In genomic region chr1:30964706-30965105, GRCh38 we compare ENCODE assay signal across 30 cellular contexts. TPM values are rescaled to one million over a fixed set of nuclear protein-coding genes. Genes with fewer than 3 reads are reported as not detected.
DNase-seq lines count a peak whose midpoint lies in the region; ATAC-seq and TF ChIP-seq lines count a peak whose summit lies in the region.
"Had no signal": no experiment of that assay in that cellular context is flagged by ENCODE, and none has a peak within 500 bp of the region (broad histone marks: within the 10 kb centered on the region; RNA-seq: fewer than 3 reads in every experiment).

No MANE protein-coding gene starts in this region.

- 28 to 42% (median 38%) methylated on average over 7 of the region's 7 CpGs for WGBS in heart left ventricle, 4 donors
- 52% methylated on average over 7 of the region's 7 CpGs for WGBS in prostate gland

- H3K27me3 Mint-ChIP-seq in osteocyte (ENCODE audit: unreplicated experiment): no peaks in the 10 kb centered on the region
- H3K27me3 Mint-ChIP-seq in Calu3 (ENCODE audit: unreplicated experiment): no peaks in the 10 kb centered on the region
- H3K27me3 Mint-ChIP-seq: IgD-negative memory B cell, naive B cell, T-helper 17 cell had no signal

- no peaks in the 10 kb centered on the region for H3K27me3 ChIP-seq in Panc1 (ENCODE audit: control insufficient read depth, insufficient read depth, low read length)
- no peaks in the 10 kb centered on the region for H3K27me3 ChIP-seq in heart left ventricle
- no peaks in the 10 kb centered on the region for H3K27me3 ChIP-seq in prostate gland (replicated peaks; ENCODE audit: insufficient read depth)
- H3K27me3 ChIP-seq: esophagus muscularis mucosa, pancreas had no signal

- peaks cover 11% of the 10 kb centered on the region for H3K4me1 ChIP-seq in Panc1 (ENCODE audit: control insufficient read depth, insufficient read depth, low read length)
- peaks cover 9 to 74% (median 34%) of the 10 kb centered on the region in 12 donors for H3K4me1 ChIP-seq in heart left ventricle
- no peaks in the 10 kb centered on the region for H3K4me1 ChIP-seq in prostate gland (replicated peaks)
- H3K4me1 ChIP-seq: HAP-1 had no signal

- no peak overlapping the region for H3K27ac ChIP-seq in Panc1 (ENCODE audit: low read length)
- peak overlapping the region; percentile 3 to 86 (median 62) for H3K27ac ChIP-seq in heart left ventricle
- no peak overlapping the region for H3K27ac ChIP-seq in prostate gland
- H3K27ac ChIP-seq: pancreas, PC-9, WERI-Rb-1 had no signal

- H3K9me3 Mint-ChIP-seq in osteocyte (ENCODE audit: unreplicated experiment): no peaks in the 10 kb centered on the region
- H3K9me3 Mint-ChIP-seq in Calu3 (ENCODE audit: low read depth, unreplicated experiment): no peaks in the 10 kb centered on the region
- H3K9me3 Mint-ChIP-seq: CD8-positive, alpha-beta T cell; IgD-negative memory B cell; naive B cell; stimulated activated effector memory CD8-positive, alpha-beta T cell treated with anti-CD3 and anti-CD28 coated beads, Interleukin-12 subunit alpha, Interleukin-12 subunit beta, amount 100 ng/mL, for 72 hours had no signal

- H3K36me3 ChIP-seq in Panc1 (ENCODE audit: control insufficient read depth, insufficient read depth, low read length) (peaks cover 61% of the 10 kb centered on the region), heart left ventricle (peaks cover 0 to 100% (median 78%) of the 10 kb centered on the region in 9 donors), prostate gland (peaks cover 0 to 6% of the 10 kb centered on the region in 2 donors)

- no peak overlapping the region for H3K4me3 Mint-ChIP-seq in osteocyte (ENCODE audit: unreplicated experiment)
- H3K4me3 Mint-ChIP-seq in Calu3 (ENCODE audit: low read depth, unreplicated experiment): no peak overlapping the region
- H3K4me3 Mint-ChIP-seq: CD8-positive, alpha-beta T cell; IgD-negative memory B cell; naive B cell; stimulated activated effector memory CD8-positive, alpha-beta T cell treated with anti-CD3 and anti-CD28 coated beads, Interleukin-12 subunit alpha, Interleukin-12 subunit beta, amount 100 ng/mL, for 72 hours; T-helper 17 cell had no signal

- POLR2A ChIA-PET in Panc1 (lab: Charles Lee): no interaction called here

- DNase-seq in Panc1 (ENCODE audit: low read depth, low spot score): no peak
- DNase-seq in amniotic epithelial cell (ENCODE audit: low read depth): peak; percentile 69
- DNase-seq in heart left ventricle: peak; percentile 43 to 71 (median 63)
- DNase-seq in osteocyte (ENCODE audit: extremely low spot score, unreplicated experiment): no peak
- DNase-seq in prostate gland (ENCODE audit: low spot score): no peak
- DNase-seq in pons (ENCODE audit: low spot score): no peak
- no peak for DNase-seq in occipital lobe (lab: John Stamatoyannopoulos, UW)
- DNase-seq in Calu3: no peak
- DNase-seq: activated CD4-positive, alpha-beta T cell treated with anti-CD3 and anti-CD28 coated beads, Interleukin-2, amount 50 U/mL, for 4 hours; activated CD8-positive, alpha-beta memory T cell treated with anti-CD3 and anti-CD28 coated beads, Interleukin-2, amount 50 U/mL, for 48 hours; activated gamma-delta T cell treated with Interleukin-2 at 50 U/mL for 16 hours; aorta; CD8-positive, alpha-beta T cell; DMS53; effector CD4-positive, alpha-beta T cell; GDM1; kidney glomerular epithelial cell; naive B cell; NCI-H2081 treated with DMSO at 0.1 percent for 48 hours; NCI-H510A; pancreas; PC-9; stimulated activated CD4-positive, alpha-beta T cell treated with anti-CD3 and anti-CD28 coated beads, Interleukin-1b, Interleukin-23, amount 100 ng/mL, for 48 hours; T-helper 17 cell; WERI-Rb-1 had no signal

- H3K4me3 ChIP-seq in Panc1 (ENCODE audit: low read depth in 2 of 2, low read length in 2 of 2) (no peak overlapping the region), heart left ventricle (no peak overlapping the region), prostate gland (no peak overlapping the region)
- H3K4me3 ChIP-seq: esophagus muscularis mucosa, HAP-1, pancreas, PC-9, thoracic aorta had no signal

- no peaks in the 10 kb centered on the region for H3K9me3 ChIP-seq in Panc1 (ENCODE audit: control insufficient read depth, insufficient read depth, low read depth, low read length)
- no peaks in the 10 kb centered on the region for H3K9me3 ChIP-seq in heart left ventricle
- H3K9me3 ChIP-seq in prostate gland: no peaks in the 10 kb centered on the region
- H3K9me3 ChIP-seq: esophagus muscularis mucosa, HAP-1, pancreas, thoracic aorta had no signal

- H3K27ac Mint-ChIP-seq in osteocyte (ENCODE audit: unreplicated experiment) (peak overlapping the region; percentile 11), Calu3 (ENCODE audit: unreplicated experiment) (no peak overlapping the region)
- H3K27ac Mint-ChIP-seq: CD8-positive, alpha-beta T cell had no signal

- ATAC-seq in Panc1 (peak; percentile 44; the same call in 1 of the 2 replicates), heart left ventricle (peak; percentile 70 to 88 (median 84))
- ATAC-seq: CD8-positive, alpha-beta T cell; pancreas; stimulated activated effector memory CD8-positive, alpha-beta T cell treated with anti-CD3 and anti-CD28 coated beads, Interleukin-12 subunit alpha, Interleukin-12 subunit beta, amount 100 ng/mL, for 72 hours; T-helper 17 cell had no signal

- peaks cover 33% of the 10 kb centered on the region for H3K4me1 Mint-ChIP-seq in osteocyte (ENCODE audit: unreplicated experiment)
- H3K4me1 Mint-ChIP-seq in Calu3 (ENCODE audit: low read depth, unreplicated experiment): peaks cover 48% of the 10 kb centered on the region
- H3K4me1 Mint-ChIP-seq: stimulated activated effector memory CD8-positive, alpha-beta T cell treated with anti-CD3 and anti-CD28 coated beads, Interleukin-12 subunit alpha, Interleukin-12 subunit beta, amount 100 ng/mL, for 72 hours had no signal

- no peak for TF ChIP-seq POLR2A in heart left ventricle (IDR thresholded peaks at IDR 0.05)
- TF ChIP-seq POLR2A in prostate gland (IDR thresholded peaks at IDR 0.05): no peak

- TF ChIP-seq CTCF in Panc1 (IDR thresholded peaks at IDR 0.05) (no peak), heart left ventricle (IDR thresholded peaks at IDR 0.05) (no peak), osteocyte (IDR thresholded peaks at IDR 0.05) (no peak), prostate gland (IDR thresholded peaks at IDR 0.05) (no peak), Calu3 (IDR thresholded peaks at IDR 0.05; ENCODE audit: unreplicated experiment) (no peak)

- BruUV-seq in Panc1 (replicated peaks; lab: Mats Ljungman, UMichigan): no TSS peak
- BruUV-seq in Calu3 (replicated peaks; lab: Mats Ljungman, UMichigan): no TSS peak

- intact Hi-C loops in Panc1 (cut with micrococcal nuclease; ENCODE audit: unreplicated experiment): no loop called here
- intact Hi-C loops in heart left ventricle (cut with DNase I): loop anchor here in 5 of 10 donors (5.0 to 10.0 kb wide), 4 partner anchors 98 to 190 kb away; partner anchors contain the start of gene PUM1 (in 3 of the 5)
- intact Hi-C loops in prostate gland (cut with DNase I): no loop called here
- intact Hi-C loops in Calu3 (cut with micrococcal nuclease; ENCODE audit: unreplicated experiment): no loop called here

- CTCF ChIA-PET in Panc1 (lab: Charles Lee) (no interaction called here), Calu3 (lab: Charles Lee) (no interaction called here)

- in situ Hi-C loops in Panc1 (cut with HindIII; ENCODE audit: low pct_unique_long_range_greater_than_20kb, low sequenced_read_pairs): no loop called here

- H3K36me3 Mint-ChIP-seq in osteocyte (ENCODE audit: unreplicated experiment): peaks cover 81% of the 10 kb centered on the region
- H3K36me3 Mint-ChIP-seq in Calu3 (ENCODE audit: insufficient read depth, unreplicated experiment): peaks cover 96% of the 10 kb centered on the region

RNA-seq across cellular contexts. Expression of gene SDC3, which starts 56.1 kb away (rescaled TPM):
- 36.1 TPM for total RNA-seq in Panc1 (2021; ENCODE audit: unreplicated experiment)
- 32.5 TPM for polyA plus RNA-seq in Panc1 (2012; ENCODE audit: insufficient read length)
- 10 to 100 TPM; 16.8 to 83.4 (median 29.5) TPM for total RNA-seq in heart left ventricle
- polyA plus RNA-seq in heart left ventricle: 10 to 100 TPM; 22.0 to 24.6 TPM
- total RNA-seq in osteocyte: 54.4 and 63.4 TPM in 2 replicates
- total RNA-seq in prostate gland: 10 to 100 TPM; 25.5 to 39.6 TPM
- 66.1 TPM for total RNA-seq in occipital lobe
- total RNA-seq in Calu3 (2022): 15.0 and 20.5 TPM in 2 replicates
- total RNA-seq: CD8-positive, alpha-beta T cell had no signal
- polyA plus RNA-seq: IgD-negative memory B cell had no signal

Comparison
In these comparisons a context has a peak if more than half of its experiments do, and no peak if none do; other contexts are left out.
1. DNase-seq: peak in amniotic epithelial cell (single experiment) and heart left ventricle (5 of 5); none in Panc1 (single experiment), osteocyte (single experiment), prostate gland (single experiment), pons (single experiment), occipital lobe (single experiment) and Calu3 (single experiment).
2. H3K27ac ChIP-seq: peak in heart left ventricle (12 of 12); none in Panc1 (single experiment) and prostate gland (0 of 2).